Comparison of ENCODE assay signal across 16 cellular contexts in genomic region chr4:139599594-139600374, GRCh38. TPM values are rescaled to one million over a fixed set of nuclear protein-coding genes. Genes with fewer than 3 reads are reported as not detected.
DNase-seq lines count a peak whose midpoint lies in the region; ATAC-seq, FAIRE-seq and TF ChIP-seq lines count a peak whose summit lies in the region.
"Had no signal": no experiment of that assay in that cellular context is flagged by ENCODE, and none has a peak within 500 bp of the region (broad histone marks: within the 10 kb centered on the region; RNA-seq: fewer than 3 reads in every experiment).

No MANE protein-coding gene starts in this region.

- 68% methylated on average over 6 of the region's 6 CpGs for WGBS in SK-N-SH (ENCODE audit: low lambda C conversion rate)

- H3K79me2 ChIP-seq in SK-N-SH (ENCODE audit: insufficient read depth), result no peaks in the 10 kb centered on the region

- ATAC-seq in SK-N-SH treated with all-trans-retinoic acid at 6 μM for 48 hours (no peak), GM21423 (IDR thresholded peaks at IDR 0.05; ENCODE audit: unreplicated experiment) (no peak)

- no peaks in the 10 kb centered on the region for H3K9me2 ChIP-seq in SK-N-SH

- H3F3A ChIP-seq in SK-N-SH (replicated peaks; ENCODE audit: insufficient read depth), result no peaks in the 10 kb centered on the region

- no peaks in the 10 kb centered on the region for H3K9me3 ChIP-seq in SK-N-SH
- H3K9me3 ChIP-seq: adrenal gland, testis had no signal

- H3K27ac ChIP-seq in SK-N-SH (ENCODE audit: low read depth in 2 of 2, low read length in 1 of 2), result no peak overlapping the region
- H3K27ac ChIP-seq: adrenal gland, testis had no signal

- no peak for TF ChIP-seq EP300 in SK-N-SH (IDR thresholded peaks at IDR 0.05; ENCODE audit: borderline replicate concordance in 1 of 2, low read depth in 1 of 2, low read length in 1 of 2)

- POLR2A ChIA-PET in SK-N-SH (lab: Yijun Ruan, JAX), result no interaction called here

- H3K27me3 ChIP-seq in SK-N-SH (ENCODE audit: insufficient read depth), result no peaks in the 10 kb centered on the region
- H3K27me3 ChIP-seq: adrenal gland, testis had no signal

- FAIRE-seq in urothelium cell line (lab: Jason Lieb, UNC), result no peak
- FAIRE-seq: islet of Langerhans had no signal

- peaks cover 0 to 15% of the 10 kb centered on the region in 2 experiments; a peak in 2 of 4 replicates for H3K4me1 ChIP-seq in SK-N-SH (ENCODE audit: control insufficient read depth in 1 of 2, insufficient read depth in 2 of 2, low read depth in 1 of 2, low read length in 1 of 2)
- H3K4me1 ChIP-seq: adrenal gland had no signal

- DNase-seq in SK-N-SH, result no peak
- peak; percentile 5 for DNase-seq in NCI-H510A (lab: John Stamatoyannopoulos, UW)
- peak; percentile 72 for DNase-seq in choroid plexus epithelial cell (ENCODE audit: low read depth)
- DNase-seq in urothelium cell line (ENCODE audit: low spot score), result peak; percentile 54
- no peak for DNase-seq in GM03348 (ENCODE audit: low spot score)
- no peak for DNase-seq in DMS114 treated with DMSO at 0.1 percent for 48 hours (lab: John Stamatoyannopoulos, UW; ENCODE audit: unreplicated experiment)
- DNase-seq: activated CD4-positive, alpha-beta T cell treated with anti-CD3 and anti-CD28 coated beads, Interleukin-2, amount 10 ng/mL, durations not matched to agents 24 days and 14 days; activated T-cell treated with anti-CD3 and anti-CD28 coated beads, Interleukin-2, amount 50 U/mL, for 48 hours; adrenal gland; DMS 273 treated with DMSO at 0.1 percent for 48 hours; KG1; NCI-H1694; testis had no signal

- no peak for TF ChIP-seq RAD21 in SK-N-SH (IDR thresholded peaks at IDR 0.05; ENCODE audit: low read length)

- H3K4me3 ChIP-seq in SK-N-SH (ENCODE audit: low read depth in 2 of 2, low read length in 1 of 2) (no peak overlapping the region), choroid plexus epithelial cell (ENCODE audit: low read depth, low read length) (no peak overlapping the region)
- H3K4me3 ChIP-seq: adrenal gland, testis had no signal

- CTCF ChIA-PET in SK-N-SH (lab: Yijun Ruan, JAX), result interaction anchor here (3.2 kb wide), 1 partner anchor 52 kb away, joined by 18 read pairs; no protein-coding TSS in a partner anchor

- H3K36me3 ChIP-seq in SK-N-SH (replicated peaks in 1 of 2; ENCODE audit: control insufficient read depth in 1 of 2, insufficient read depth in 2 of 2, low read length in 1 of 2), result no peaks in the 10 kb centered on the region
- H3K36me3 ChIP-seq: adrenal gland had no signal

- H3K4me2 ChIP-seq in SK-N-SH, result no peak overlapping the region

- no peak overlapping the region for H3K9ac ChIP-seq in SK-N-SH

- TF ChIP-seq CTCF in SK-N-SH (IDR thresholded peaks at IDR 0.05), result no peak
- TF ChIP-seq CTCF in choroid plexus epithelial cell (conservative IDR thresholded peaks at IDR 0.05; ENCODE audit: low read depth, low read length), result no peak

- H2AFZ ChIP-seq in SK-N-SH (ENCODE audit: low read depth), result no peak overlapping the region

- no peaks in the 10 kb centered on the region for H4K20me1 ChIP-seq in SK-N-SH (ENCODE audit: insufficient read depth)

TF ChIP-seq in SK-N-SH, 30 proteins besides CTCF, POLR2A, EP300 and RAD21:
- TF ChIP-seq JUND (IDR thresholded peaks at IDR 0.05) (0 out of 2 replicates have a peak, but pooled peaks have one; percentile 21), SMC3 (IDR thresholded peaks at IDR 0.05; ENCODE audit: low read depth, low read length) (no peak), FOSL2 (IDR thresholded peaks at IDR 0.05; ENCODE audit: borderline replicate concordance, low read depth) (peak; percentile 9; the same call in 1 of the 2 replicates), GATA2 (CRISPR knock-in tag; IDR thresholded peaks at IDR 0.05) (no peak), MAX (IDR thresholded peaks at IDR 0.05; ENCODE audit: low read depth) (no peak)

TF ChIP-seq in SK-N-SH treated with all-trans-retinoic acid at 6 μM for 48 hours, 23 proteins besides CTCF, POLR2A, EP300 and RAD21:
- TF ChIP-seq POU6F1 (CRISPR knock-in tag; IDR thresholded peaks at IDR 0.05; ENCODE audit: borderline replicate concordance, low read depth) (no peak), OSR1 (CRISPR knock-in tag; IDR thresholded peaks at IDR 0.05) (no peak), RARB (CRISPR knock-in tag; IDR thresholded peaks at IDR 0.05) (no peak), ZNF70 (CRISPR knock-in tag; IDR thresholded peaks at IDR 0.05) (no peak), ESRRG (CRISPR knock-in tag; IDR thresholded peaks at IDR 0.05) (no peak), CSDC2 (CRISPR knock-in tag; IDR thresholded peaks at IDR 0.05) (no peak), TOX (CRISPR knock-in tag; IDR thresholded peaks at IDR 0.05; ENCODE audit: borderline replicate concordance) (no peak), ZC3H10 (CRISPR knock-in tag; IDR thresholded peaks at IDR 0.05) (no peak), TSHZ2 (CRISPR knock-in tag; IDR thresholded peaks at IDR 0.05) (no peak), GLIS3 (CRISPR knock-in tag; IDR thresholded peaks at IDR 0.05) (no peak), ZNF565 (CRISPR knock-in tag; conservative IDR thresholded peaks at IDR 0.05; ENCODE audit: low read depth) (no peak), CREB5 (CRISPR knock-in tag; IDR thresholded peaks at IDR 0.05; ENCODE audit: low read depth) (no peak), ISL1 (CRISPR knock-in tag; IDR thresholded peaks at IDR 0.05) (no peak), PPARA (CRISPR knock-in tag; IDR thresholded peaks at IDR 0.05; ENCODE audit: borderline replicate concordance) (no peak), ZNF8 (CRISPR knock-in tag; IDR thresholded peaks at IDR 0.05) (no peak), ZFP30 (CRISPR knock-in tag; IDR thresholded peaks at IDR 0.05) (no peak), ARNTL (CRISPR knock-in tag; IDR thresholded peaks at IDR 0.05; ENCODE audit: borderline replicate concordance, low read depth) (no peak), CSRNP3 (CRISPR knock-in tag; IDR thresholded peaks at IDR 0.05) (no peak), SNAI2 (CRISPR knock-in tag; IDR thresholded peaks at IDR 0.05) (no peak)

RNA-seq across cellular contexts. Expression of gene SETD7, which starts 43.8 kb away (rescaled TPM):
- polyA plus RNA-seq in SK-N-SH (2012; rRNA removed), result 5.0 and 6.8 TPM in 2 replicates
- 8.3 and 9.2 TPM in 2 replicates for polyA plus RNA-seq in SK-N-SH (2012; cell fraction: cytosol; rRNA removed)
- polyA plus RNA-seq in SK-N-SH (2012; cell fraction: nucleus; rRNA removed), result 2.7 and 5.2 TPM in 2 replicates

Comparison
In these comparisons a context has a peak if more than half of its experiments do, and no peak if none do; other contexts are left out.
1. DNase-seq: peak in NCI-H510A (single experiment), choroid plexus epithelial cell (single experiment) and urothelium cell line (single experiment); none in SK-N-SH (single experiment), GM03348 (single experiment) and DMS114 treated with DMSO at 0.1 percent for 48 hours (single experiment).